Comparison of ENCODE assay signal across 8 cellular contexts in genomic region chr15:72474912-72475601, GRCh38. TPM values are rescaled to one million over a fixed set of nuclear protein-coding genes. Genes with fewer than 3 reads are reported as not detected.
DNase-seq lines count a peak whose midpoint lies in the region; ATAC-seq and TF ChIP-seq lines count a peak whose summit lies in the region.

No MANE protein-coding gene starts in this region.

- intact Hi-C loops in left colon (cut with DNase I, micrococcal nuclease) = no loop called here

- ATAC-seq in HG03066 (IDR thresholded peaks at IDR 0.05; ENCODE audit: low read depth, unreplicated experiment) = peak; percentile 37
- peak; percentile 58 for ATAC-seq in left colon

- peak overlapping the region; percentile 99 for H3K4me3 ChIP-seq in choroid plexus epithelial cell (ENCODE audit: low read depth, low read length)

- DNase-seq in NK-92 treated with Interleukin-12 subunit alpha and Interleukin-12 subunit beta, amount 100 ng/mL, for 24 hours (lab: John Stamatoyannopoulos, UW) = peak; percentile 79
- DNase-seq in NK-92 (lab: John Stamatoyannopoulos, UW; ENCODE audit: unreplicated experiment) (no peak), NCI-H345 (lab: John Stamatoyannopoulos, UW) (peak; percentile 27), choroid plexus epithelial cell (ENCODE audit: low read depth) (peak; percentile 87), left colon (peak; percentile 80 to 87)
- peak; percentile 63 to 64 for DNase-seq in activated CD4-positive, alpha-beta T cell treated with anti-CD3 and anti-CD28 coated beads for 24 hours (ENCODE audit: low read depth in 2 of 2)
- peak; percentile 83 for DNase-seq in stimulated activated CD4-positive, alpha-beta T cell treated with anti-CD3 and anti-CD28 coated beads, Interleukin-1b, Interleukin-23, amount 100 ng/mL, for 48 hours

- peak; percentile 14 for TF ChIP-seq CTCF in choroid plexus epithelial cell (conservative IDR thresholded peaks at IDR 0.05; ENCODE audit: low read depth, low read length)

RNA-seq across cellular contexts. Expression of gene ARIH1, which starts 0.9 kb away (rescaled TPM):
- total RNA-seq in left colon = 100 to 1,000 TPM; 118 to 131 TPM
